2 cellular contexts compared by ENCODE assay signal in genomic region chr5:14664270-14665109, GRCh38.
TF ChIP-seq lines count a peak whose summit lies in the region.

TSS of gene OTULIN (plus strand) at chr5:14664718. CDS start at chr5:14664826, 108 bp downstream.

TF ChIP-seq in IMR-90, 13 proteins besides CTCF, POLR2A, EP300 and RAD21 (continued from another document):
- no peak for TF ChIP-seq BHLHE40 (IDR thresholded peaks at IDR 0.05; ENCODE audit: low read depth, low read length)

TF ChIP-seq in PFSK-1, 5 proteins besides CTCF, POLR2A, EP300 and RAD21 (continued from another document):
- TF ChIP-seq REST (IDR thresholded peaks at IDR 0.05; ENCODE audit: insufficient read depth in 1 of 2, low read depth in 2 of 2, low read length in 2 of 2), result 0 out of 4 replicates have a peak, but pooled peaks of 1 of the 2 experiments have one; percentile 6
